ENCODE assay signal across 1 cellular context in the genomic region with DNA sequence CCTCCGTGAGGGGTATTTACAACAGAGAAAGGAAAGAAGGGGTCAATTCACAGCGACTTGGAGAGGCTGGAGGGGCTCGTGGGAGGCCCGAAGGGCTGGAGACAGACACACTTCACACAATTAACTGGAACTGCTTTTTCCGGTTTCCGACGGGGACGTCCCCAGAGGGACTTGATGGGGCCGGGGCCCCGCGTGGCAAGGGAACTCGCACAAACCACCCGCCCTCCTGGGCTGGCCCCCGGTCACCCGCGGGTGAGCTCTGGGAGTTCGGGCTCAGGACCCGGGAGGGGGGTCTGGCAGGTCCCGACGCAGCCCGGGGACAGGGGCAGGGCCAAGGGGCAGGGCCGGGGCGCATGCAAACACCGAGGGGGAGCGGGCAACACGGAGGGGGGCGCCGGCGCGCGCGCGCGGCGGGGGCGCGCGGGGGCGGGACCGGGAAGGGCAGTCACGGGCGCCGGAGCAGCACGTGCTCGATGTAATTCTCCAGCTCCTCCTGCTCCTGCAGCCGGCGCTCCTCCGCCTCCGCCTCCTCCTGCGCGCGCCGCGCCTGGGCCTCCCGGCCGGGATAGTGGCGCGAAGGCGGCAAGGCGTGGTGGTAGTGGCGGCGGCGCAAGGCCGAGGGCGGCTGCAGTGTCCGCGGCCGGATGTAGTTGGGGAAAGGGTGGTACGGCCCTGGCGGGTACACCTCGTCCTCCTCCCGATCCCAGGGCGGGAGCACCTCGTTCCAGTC.
TF ChIP-seq lines count a peak whose summit lies in the region.

No MANE protein-coding gene starts in this region.

TF ChIP-seq in K562, 482 proteins besides CTCF, POLR2A, EP300 and RAD21 (continued from another document and continues in another):
- TF ChIP-seq, protein P1, sequence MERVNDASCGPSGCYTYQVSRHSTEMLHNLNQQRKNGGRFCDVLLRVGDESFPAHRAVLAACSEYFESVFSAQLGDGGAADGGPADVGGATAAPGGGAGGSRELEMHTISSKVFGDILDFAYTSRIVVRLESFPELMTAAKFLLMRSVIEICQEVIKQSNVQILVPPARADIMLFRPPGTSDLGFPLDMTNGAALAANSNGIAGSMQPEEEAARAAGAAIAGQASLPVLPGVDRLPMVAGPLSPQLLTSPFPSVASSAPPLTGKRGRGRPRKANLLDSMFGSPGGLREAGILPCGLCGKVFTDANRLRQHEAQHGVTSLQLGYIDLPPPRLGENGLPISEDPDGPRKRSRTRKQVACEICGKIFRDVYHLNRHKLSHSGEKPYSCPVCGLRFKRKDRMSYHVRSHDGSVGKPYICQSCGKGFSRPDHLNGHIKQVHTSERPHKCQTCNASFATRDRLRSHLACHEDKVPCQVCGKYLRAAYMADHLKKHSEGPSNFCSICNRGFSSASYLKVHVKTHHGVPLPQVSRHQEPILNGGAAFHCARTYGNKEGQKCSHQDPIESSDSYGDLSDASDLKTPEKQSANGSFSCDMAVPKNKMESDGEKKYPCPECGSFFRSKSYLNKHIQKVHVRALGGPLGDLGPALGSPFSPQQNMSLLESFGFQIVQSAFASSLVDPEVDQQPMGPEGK (CRISPR knock-in tag; IDR thresholded peaks at IDR 0.05; ENCODE audit: borderline replicate concordance) = no peak
- TF ChIP-seq GABPB2 (CRISPR knock-in tag; conservative IDR thresholded peaks at IDR 0.05) (no peak), L3MBTL2 (IDR thresholded peaks at IDR 0.05) (peak; percentile 96), ZNF197 (CRISPR knock-in tag; IDR thresholded peaks at IDR 0.05; ENCODE audit: low read depth) (no peak), MTA3 (IDR thresholded peaks at IDR 0.05; ENCODE audit: borderline replicate concordance) (no peak), JUN (IDR thresholded peaks at IDR 0.05; ENCODE audit: borderline replicate concordance, low read depth, low read length) (no peak), JUN (CRISPR knock-in tag; IDR thresholded peaks at IDR 0.05; ENCODE audit: borderline replicate concordance) (no peak), DACH1 (IDR thresholded peaks at IDR 0.05; ENCODE audit: partially characterized antibody) (no peak), GTF2F1 (IDR thresholded peaks at IDR 0.05; ENCODE audit: low read depth, low read length) (no peak), RFX1 (IDR thresholded peaks at IDR 0.05) (no peak), FOXA1 (IDR thresholded peaks at IDR 0.05; ENCODE audit: borderline replicate concordance) (no peak), MXI1 (IDR thresholded peaks at IDR 0.05; ENCODE audit: low read depth, low read length) (0 out of 2 replicates have a peak, but pooled peaks have one; percentile 30), XRCC3 (IDR thresholded peaks at IDR 0.05) (no peak), CREB1 (IDR thresholded peaks at IDR 0.05) (no peak), CREB1 (CRISPR knock-in tag; IDR thresholded peaks at IDR 0.05) (peak; percentile 34; the same call in 1 of the 2 replicates), MYBL2 (IDR thresholded peaks at IDR 0.05; ENCODE audit: low read depth) (no peak), MYBL2 (CRISPR knock-in tag; IDR thresholded peaks at IDR 0.05; ENCODE audit: borderline replicate concordance) (no peak), YY1 (IDR thresholded peaks at IDR 0.05; ENCODE audit: borderline replicate concordance in 1 of 3, control insufficient read depth in 1 of 3, extremely low read depth in 1 of 3, insufficient read depth in 3 of 3, insufficient read length in 1 of 3, insufficient replicate concordance in 2 of 3, low read depth in 1 of 3, low read length in 2 of 3) (no peak), EP400 (IDR thresholded peaks at IDR 0.05) (no peak), MAZ (CRISPR knock-in tag; conservative IDR thresholded peaks at IDR 0.05 in 1 of 2, IDR thresholded peaks at IDR 0.05 in 1 of 2) (peak in 1 of 2 experiments; percentile 48; a peak in 1 of 4 replicates), TOE1 (IDR thresholded peaks at IDR 0.05; ENCODE audit: borderline replicate concordance) (no peak), TOE1 (CRISPR knock-in tag; IDR thresholded peaks at IDR 0.05; ENCODE audit: borderline replicate concordance, low read depth) (no peak), ZNF174 (CRISPR knock-in tag; IDR thresholded peaks at IDR 0.05) (no peak), PCBP1 (IDR thresholded peaks at IDR 0.05; ENCODE audit: low read depth, low read length, poor library complexity, severe bottlenecking) (no peak), ARHGAP35 (IDR thresholded peaks at IDR 0.05; ENCODE audit: partially characterized antibody) (no peak), POLR2AphosphoS2 (IDR thresholded peaks at IDR 0.05; ENCODE audit: low read length) (no peak), MTA1 (IDR thresholded peaks at IDR 0.05; ENCODE audit: borderline replicate concordance) (no peak), KAT2B (IDR thresholded peaks at IDR 0.05; ENCODE audit: low read depth, low read length) (no peak), NFIC (IDR thresholded peaks at IDR 0.05) (no peak), TSC22D4 (tag; IDR thresholded peaks at IDR 0.05) (no peak), EGR1 (conservative IDR thresholded peaks at IDR 0.05) (peak; percentile 86), ESRRB (CRISPR knock-in tag; IDR thresholded peaks at IDR 0.05; ENCODE audit: borderline replicate concordance) (no peak), RBM39 (optimal IDR thresholded peaks at IDR 0.05; ENCODE audit: low read depth, low read length) (no peak), MAFG (tag; conservative IDR thresholded peaks at IDR 0.05) (no peak), TEAD4 (IDR thresholded peaks at IDR 0.05; ENCODE audit: low read length) (no peak; the same call in 1 of the 2 replicates), TEAD4 (CRISPR knock-in tag; IDR thresholded peaks at IDR 0.05; ENCODE audit: borderline replicate concordance) (no peak), FOXK1 (CRISPR knock-in tag; IDR thresholded peaks at IDR 0.05; ENCODE audit: borderline replicate concordance) (no peak), DMBX1 (CRISPR knock-in tag; IDR thresholded peaks at IDR 0.05; ENCODE audit: borderline replicate concordance) (no peak), E2F3 (CRISPR knock-in tag; IDR thresholded peaks at IDR 0.05) (0 out of 2 replicates have a peak, but pooled peaks have one; percentile 17), ZNF444 (CRISPR knock-in tag; IDR thresholded peaks at IDR 0.05) (no peak), ZKSCAN3 (CRISPR knock-in tag; IDR thresholded peaks at IDR 0.05) (no peak), NONO (IDR thresholded peaks at IDR 0.05; ENCODE audit: low read depth in 2 of 2, low read length in 1 of 2) (peak in 1 of 2 experiments; percentile 64; a peak in 1 of 4 replicates), KHSRP (IDR thresholded peaks at IDR 0.05) (no peak), CBX3 (IDR thresholded peaks at IDR 0.05; ENCODE audit: borderline replicate concordance in 1 of 2, low read length in 2 of 2) (peak in 1 of 2 experiments; percentile 62; a peak in 2 of 3 replicates), SAP30 (IDR thresholded peaks at IDR 0.05; ENCODE audit: borderline replicate concordance, insufficient read depth, low read depth, low read length, poor library complexity, severe bottlenecking) (no peak)
- TF ChIP-seq, protein P2, sequence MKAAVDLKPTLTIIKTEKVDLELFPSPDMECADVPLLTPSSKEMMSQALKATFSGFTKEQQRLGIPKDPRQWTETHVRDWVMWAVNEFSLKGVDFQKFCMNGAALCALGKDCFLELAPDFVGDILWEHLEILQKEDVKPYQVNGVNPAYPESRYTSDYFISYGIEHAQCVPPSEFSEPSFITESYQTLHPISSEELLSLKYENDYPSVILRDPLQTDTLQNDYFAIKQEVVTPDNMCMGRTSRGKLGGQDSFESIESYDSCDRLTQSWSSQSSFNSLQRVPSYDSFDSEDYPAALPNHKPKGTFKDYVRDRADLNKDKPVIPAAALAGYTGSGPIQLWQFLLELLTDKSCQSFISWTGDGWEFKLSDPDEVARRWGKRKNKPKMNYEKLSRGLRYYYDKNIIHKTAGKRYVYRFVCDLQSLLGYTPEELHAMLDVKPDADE (conservative IDR thresholded peaks at IDR 0.05; ENCODE audit: control insufficient read depth, low read depth, low read length) = peak; percentile 54; the same call in 1 of the 2 replicates
- TF ChIP-seq, protein P3, sequence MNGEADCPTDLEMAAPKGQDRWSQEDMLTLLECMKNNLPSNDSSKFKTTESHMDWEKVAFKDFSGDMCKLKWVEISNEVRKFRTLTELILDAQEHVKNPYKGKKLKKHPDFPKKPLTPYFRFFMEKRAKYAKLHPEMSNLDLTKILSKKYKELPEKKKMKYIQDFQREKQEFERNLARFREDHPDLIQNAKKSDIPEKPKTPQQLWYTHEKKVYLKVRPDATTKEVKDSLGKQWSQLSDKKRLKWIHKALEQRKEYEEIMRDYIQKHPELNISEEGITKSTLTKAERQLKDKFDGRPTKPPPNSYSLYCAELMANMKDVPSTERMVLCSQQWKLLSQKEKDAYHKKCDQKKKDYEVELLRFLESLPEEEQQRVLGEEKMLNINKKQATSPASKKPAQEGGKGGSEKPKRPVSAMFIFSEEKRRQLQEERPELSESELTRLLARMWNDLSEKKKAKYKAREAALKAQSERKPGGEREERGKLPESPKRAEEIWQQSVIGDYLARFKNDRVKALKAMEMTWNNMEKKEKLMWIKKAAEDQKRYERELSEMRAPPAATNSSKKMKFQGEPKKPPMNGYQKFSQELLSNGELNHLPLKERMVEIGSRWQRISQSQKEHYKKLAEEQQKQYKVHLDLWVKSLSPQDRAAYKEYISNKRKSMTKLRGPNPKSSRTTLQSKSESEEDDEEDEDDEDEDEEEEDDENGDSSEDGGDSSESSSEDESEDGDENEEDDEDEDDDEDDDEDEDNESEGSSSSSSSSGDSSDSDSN (IDR thresholded peaks at IDR 0.05; ENCODE audit: borderline replicate concordance in 1 of 2, low read depth in 2 of 2, low read length in 2 of 2) = peak in 1 of 2 experiments; percentile 80; a peak in 1 of 4 replicates
- TF ChIP-seq, protein P4, sequence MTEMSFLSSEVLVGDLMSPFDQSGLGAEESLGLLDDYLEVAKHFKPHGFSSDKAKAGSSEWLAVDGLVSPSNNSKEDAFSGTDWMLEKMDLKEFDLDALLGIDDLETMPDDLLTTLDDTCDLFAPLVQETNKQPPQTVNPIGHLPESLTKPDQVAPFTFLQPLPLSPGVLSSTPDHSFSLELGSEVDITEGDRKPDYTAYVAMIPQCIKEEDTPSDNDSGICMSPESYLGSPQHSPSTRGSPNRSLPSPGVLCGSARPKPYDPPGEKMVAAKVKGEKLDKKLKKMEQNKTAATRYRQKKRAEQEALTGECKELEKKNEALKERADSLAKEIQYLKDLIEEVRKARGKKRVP (CRISPR knock-in tag; IDR thresholded peaks at IDR 0.05) = no peak
- TF ChIP-seq, protein P5, sequence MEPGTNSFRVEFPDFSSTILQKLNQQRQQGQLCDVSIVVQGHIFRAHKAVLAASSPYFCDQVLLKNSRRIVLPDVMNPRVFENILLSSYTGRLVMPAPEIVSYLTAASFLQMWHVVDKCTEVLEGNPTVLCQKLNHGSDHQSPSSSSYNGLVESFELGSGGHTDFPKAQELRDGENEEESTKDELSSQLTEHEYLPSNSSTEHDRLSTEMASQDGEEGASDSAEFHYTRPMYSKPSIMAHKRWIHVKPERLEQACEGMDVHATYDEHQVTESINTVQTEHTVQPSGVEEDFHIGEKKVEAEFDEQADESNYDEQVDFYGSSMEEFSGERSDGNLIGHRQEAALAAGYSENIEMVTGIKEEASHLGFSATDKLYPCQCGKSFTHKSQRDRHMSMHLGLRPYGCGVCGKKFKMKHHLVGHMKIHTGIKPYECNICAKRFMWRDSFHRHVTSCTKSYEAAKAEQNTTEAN (CRISPR knock-in tag; IDR thresholded peaks at IDR 0.05) = no peak
- TF ChIP-seq, protein P6, sequence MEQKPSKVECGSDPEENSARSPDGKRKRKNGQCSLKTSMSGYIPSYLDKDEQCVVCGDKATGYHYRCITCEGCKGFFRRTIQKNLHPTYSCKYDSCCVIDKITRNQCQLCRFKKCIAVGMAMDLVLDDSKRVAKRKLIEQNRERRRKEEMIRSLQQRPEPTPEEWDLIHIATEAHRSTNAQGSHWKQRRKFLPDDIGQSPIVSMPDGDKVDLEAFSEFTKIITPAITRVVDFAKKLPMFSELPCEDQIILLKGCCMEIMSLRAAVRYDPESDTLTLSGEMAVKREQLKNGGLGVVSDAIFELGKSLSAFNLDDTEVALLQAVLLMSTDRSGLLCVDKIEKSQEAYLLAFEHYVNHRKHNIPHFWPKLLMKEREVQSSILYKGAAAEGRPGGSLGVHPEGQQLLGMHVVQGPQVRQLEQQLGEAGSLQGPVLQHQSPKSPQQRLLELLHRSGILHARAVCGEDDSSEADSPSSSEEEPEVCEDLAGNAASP (IDR thresholded peaks at IDR 0.05) = no peak
- TF ChIP-seq, protein P7, sequence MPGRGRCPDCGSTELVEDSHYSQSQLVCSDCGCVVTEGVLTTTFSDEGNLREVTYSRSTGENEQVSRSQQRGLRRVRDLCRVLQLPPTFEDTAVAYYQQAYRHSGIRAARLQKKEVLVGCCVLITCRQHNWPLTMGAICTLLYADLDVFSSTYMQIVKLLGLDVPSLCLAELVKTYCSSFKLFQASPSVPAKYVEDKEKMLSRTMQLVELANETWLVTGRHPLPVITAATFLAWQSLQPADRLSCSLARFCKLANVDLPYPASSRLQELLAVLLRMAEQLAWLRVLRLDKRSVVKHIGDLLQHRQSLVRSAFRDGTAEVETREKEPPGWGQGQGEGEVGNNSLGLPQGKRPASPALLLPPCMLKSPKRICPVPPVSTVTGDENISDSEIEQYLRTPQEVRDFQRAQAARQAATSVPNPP (IDR thresholded peaks at IDR 0.05; ENCODE audit: borderline replicate concordance, insufficient read depth, insufficient read length) = no peak
